In the genomic region with DNA sequence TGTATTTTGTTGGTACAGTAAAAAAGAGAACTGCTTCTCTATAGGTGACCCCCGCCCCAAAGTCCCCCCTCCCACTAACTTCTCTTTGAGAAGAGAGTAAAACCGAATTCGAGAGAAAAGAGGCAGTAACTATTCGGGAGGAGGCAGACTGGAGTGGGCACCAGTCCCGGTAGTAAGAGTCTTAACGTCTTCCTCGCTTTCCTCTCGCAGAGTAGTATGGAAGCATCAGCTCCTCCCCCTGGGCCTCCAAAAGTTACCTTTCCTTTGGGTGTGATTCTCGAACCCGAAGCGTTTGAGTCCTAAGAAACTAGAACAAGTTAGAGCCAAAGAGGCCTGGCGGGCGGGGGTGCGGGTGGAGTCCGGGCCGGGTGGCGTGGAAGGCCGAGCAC, we compare ENCODE assay signal across 8 cellular contexts. TPM values are rescaled to one million over a fixed set of nuclear protein-coding genes. Genes with fewer than 3 reads are reported as not detected.
DNase-seq lines count a peak whose midpoint lies in the region; ATAC-seq, FAIRE-seq and TF ChIP-seq lines count a peak whose summit lies in the region.

No MANE protein-coding gene starts in this region.

- H3K27ac ChIP-seq in CD8-positive, alpha-beta memory T cell (ENCODE audit: low read depth, low read length) = no peak overlapping the region
- H3K27ac ChIP-seq in HUES48 (ENCODE audit: low read depth, low read length) = peak overlapping the region; percentile 84
- peak overlapping the region; percentile 81 for H3K27ac ChIP-seq in mesendoderm (ENCODE audit: low read depth, low read length)
- H3K27ac ChIP-seq in upper lobe of right lung = peak overlapping the region; percentile 89

- H3K36me3 ChIP-seq in CD8-positive, alpha-beta memory T cell (ENCODE audit: insufficient read depth, low read length) = no peaks in the 10 kb centered on the region
- no peaks in the 10 kb centered on the region for H3K36me3 ChIP-seq in HUES48 (ENCODE audit: control insufficient read depth, insufficient read depth, low read length)
- H3K36me3 ChIP-seq in bronchial epithelial cell (ENCODE audit: control insufficient read depth, insufficient read depth, low read length) = no peaks in the 10 kb centered on the region
- no peaks in the 10 kb centered on the region for H3K36me3 ChIP-seq in mesendoderm (ENCODE audit: control insufficient read depth, insufficient read depth, low read length)
- H3K36me3 ChIP-seq in upper lobe of right lung = no peaks in the 10 kb centered on the region

- peak overlapping the region in 7 of 8 donors; percentile 63 to 96 (median 78) for H3K27ac Mint-ChIP-seq in CD8-positive, alpha-beta memory T cell

- no CpG with 5 or more reads among the region's 18 CpGs for WGBS in mesendoderm (ENCODE audit: extremely low coverage, insufficient coverage, low lambda C conversion rate)

- POLR2A ChIA-PET in CD8-positive, alpha-beta memory T cell (lab: Charles Lee) = interaction anchor here (0.8 kb wide), 1 partner anchor 155 kb away, joined by 3 read pairs; no protein-coding TSS in a partner anchor

- H3K9me3 ChIP-seq in CD8-positive, alpha-beta memory T cell (ENCODE audit: low read length) = no peaks in the 10 kb centered on the region
- H3K9me3 ChIP-seq in HUES48 (ENCODE audit: control insufficient read depth, insufficient read depth, low read length) = no peaks in the 10 kb centered on the region
- H3K9me3 ChIP-seq in upper lobe of right lung = no peaks in the 10 kb centered on the region

- H3K23ac ChIP-seq in mesendoderm (ENCODE audit: low read length) = no peak overlapping the region

- ATAC-seq in upper lobe of right lung = no peak
- ATAC-seq in HG02610 (IDR thresholded peaks at IDR 0.05; ENCODE audit: unreplicated experiment) = no peak
- no peak for ATAC-seq in GM19328 (IDR thresholded peaks at IDR 0.05; ENCODE audit: unreplicated experiment)

- FAIRE-seq in bronchial epithelial cell (lab: Jason Lieb, UNC) = no peak

- CTCF ChIA-PET in CD8-positive, alpha-beta memory T cell (lab: Charles Lee) = interaction anchor here (1.6 kb wide), 1 partner anchor 12 kb away, joined by 4 read pairs; no protein-coding TSS in a partner anchor

- peaks cover 4% of the 10 kb centered on the region for H3K79me1 ChIP-seq in mesendoderm (ENCODE audit: low read length)

- peaks cover 10% of the 10 kb centered on the region for H3K27me3 ChIP-seq in CD8-positive, alpha-beta memory T cell (ENCODE audit: insufficient read depth, low read length, poor library complexity, severe bottlenecking)
- H3K27me3 ChIP-seq in HUES48 (ENCODE audit: control insufficient read depth, insufficient read depth, low read length) (no peaks in the 10 kb centered on the region), bronchial epithelial cell (ENCODE audit: control insufficient read depth, insufficient read depth, low read length) (no peaks in the 10 kb centered on the region), mesendoderm (ENCODE audit: insufficient read depth, low read length, poor library complexity) (no peaks in the 10 kb centered on the region), upper lobe of right lung (no peaks in the 10 kb centered on the region)

- H2BK5ac ChIP-seq in mesendoderm (ENCODE audit: low read length) = no peak overlapping the region

- intact Hi-C loops in upper lobe of right lung (cut with DNase I) = no loop called here

- peak overlapping the region; percentile 88 for H3K4ac ChIP-seq in mesendoderm (ENCODE audit: low read depth, low read length)

- H3K79me2 ChIP-seq in mesendoderm (ENCODE audit: control insufficient read depth, insufficient read depth, low read length) = peaks cover 17% of the 10 kb centered on the region

- no peak overlapping the region for H2AK5ac ChIP-seq in mesendoderm (ENCODE audit: low read length)

- no peaks in the 10 kb centered on the region for H3K9me3 Mint-ChIP-seq in CD8-positive, alpha-beta memory T cell

- H3K18ac ChIP-seq in mesendoderm (ENCODE audit: low read length) = peak overlapping the region; percentile 94

- peaks cover 5 to 7% of the 10 kb centered on the region in 2 donors for H3K27me3 Mint-ChIP-seq in CD8-positive, alpha-beta memory T cell

- H3K36me3 Mint-ChIP-seq in CD8-positive, alpha-beta memory T cell = peaks cover 0 to 1% (median 0%) of the 10 kb centered on the region in 3 donors

- no peak overlapping the region for H2BK120ac ChIP-seq in mesendoderm (ENCODE audit: low read depth, low read length)

- no peak overlapping the region for H4K8ac ChIP-seq in mesendoderm (ENCODE audit: low read depth, low read length)

- H2BK15ac ChIP-seq in mesendoderm (replicated peaks; ENCODE audit: low read depth) = no peak overlapping the region

- TF ChIP-seq CTCF in bronchial epithelial cell (IDR thresholded peaks at IDR 0.05; ENCODE audit: insufficient read depth, low read length, severe bottlenecking) (no peak), upper lobe of right lung (IDR thresholded peaks at IDR 0.05) (no peak)

- H3K9ac ChIP-seq in HUES48 (ENCODE audit: low read depth, low read length) (peak overlapping the region; percentile 56; the same call in 1 of the 2 replicates), mesendoderm (ENCODE audit: low read length) (peak overlapping the region; percentile 80)

- peak overlapping the region; percentile 56 for H3K4me2 ChIP-seq in mesendoderm (ENCODE audit: low read length)

- peaks cover 12 to 26% (median 25%) of the 10 kb centered on the region in 3 donors for H3K4me1 Mint-ChIP-seq in CD8-positive, alpha-beta memory T cell

- peak overlapping the region; percentile 54 for H3K4me3 ChIP-seq in CD8-positive, alpha-beta memory T cell (ENCODE audit: low read length)
- H3K4me3 ChIP-seq in HUES48 (ENCODE audit: low read depth, low read length) (peak overlapping the region; percentile 93), bronchial epithelial cell (ENCODE audit: low read depth, low read length) (peak overlapping the region; percentile 70), mesendoderm (ENCODE audit: low read length) (peak overlapping the region; percentile 54), upper lobe of right lung (peak overlapping the region; percentile 79)

- no peak for DNase-seq in CD8-positive, alpha-beta memory T cell
- DNase-seq in bronchial epithelial cell (ENCODE audit: low read depth) = peak; percentile 75
- DNase-seq in mesendoderm = peak; percentile 90
- no peak for DNase-seq in upper lobe of right lung
- no peak for DNase-seq in iPS-NIHi11 (ENCODE audit: low spot score)

- peak overlapping the region; percentile 91 for H3K56ac ChIP-seq in mesendoderm (ENCODE audit: low read length)

- H3K4me1 ChIP-seq in CD8-positive, alpha-beta memory T cell (ENCODE audit: insufficient read depth, low read length) = peaks cover 18% of the 10 kb centered on the region
- H3K4me1 ChIP-seq in HUES48 (ENCODE audit: control insufficient read depth, insufficient read depth, low read length) (peaks cover 13% of the 10 kb centered on the region), mesendoderm (ENCODE audit: control insufficient read depth, low read depth, low read length) (peaks cover 2% of the 10 kb centered on the region), upper lobe of right lung (peaks cover 3% of the 10 kb centered on the region)

- no peak overlapping the region for H4K5ac ChIP-seq in mesendoderm (ENCODE audit: low read length)

- peak overlapping the region; percentile 83 to 95 (median 89) for H3K4me3 Mint-ChIP-seq in CD8-positive, alpha-beta memory T cell

RNA-seq across cellular contexts. Expression of a gene that starts 0.4 kb away (rescaled TPM):
- 1 to 10 TPM; 7.5 to 7.9 TPM for total RNA-seq in CD8-positive, alpha-beta memory T cell
- 2.7 TPM for polyA plus RNA-seq in CD8-positive, alpha-beta memory T cell
- total RNA-seq in bronchial epithelial cell = 56.6 and 100 TPM in 2 replicates
- polyA plus RNA-seq in mesendoderm (2013, experiment 1 of 2) = 24.8 TPM
- 25.2 TPM for polyA plus RNA-seq in mesendoderm (2013, experiment 2 of 2)
- 47.6 TPM for total RNA-seq in upper lobe of right lung

Comparison
In these comparisons a context has a peak if more than half of its experiments do, and no peak if none do; other contexts are left out.
1. DNase-seq: peak in bronchial epithelial cell (single experiment) and mesendoderm (single experiment); none in CD8-positive, alpha-beta memory T cell (0 of 5), upper lobe of right lung (single experiment) and iPS-NIHi11 (single experiment).
2. Peak in every context shown above with its lines, with median percentiles within 50 percentile points of each other: H3K4me3 ChIP-seq.